Comparison of ENCODE assay signal across 14 cellular contexts in genomic region chr13:20942938-20943518, GRCh38. TPM values are rescaled to one million over a fixed set of nuclear protein-coding genes. Genes with fewer than 3 reads are reported as not detected.
DNase-seq lines count a peak whose midpoint lies in the region; ATAC-seq, FAIRE-seq and TF ChIP-seq lines count a peak whose summit lies in the region.
"Had no signal": no experiment of that assay in that cellular context is flagged by ENCODE, and none has a peak within 500 bp of the region (broad histone marks: within the 10 kb centered on the region; RNA-seq: fewer than 3 reads in every experiment).

No MANE protein-coding gene starts in this region.

- H3K27me3 ChIP-seq in GM12878 (replicated peaks in 1 of 2; ENCODE audit: control insufficient read depth in 2 of 2, insufficient read depth in 2 of 2, low read length in 1 of 2) (no peaks in the 10 kb centered on the region), mesenchymal stem cell (ENCODE audit: control insufficient read depth in 1 of 2, insufficient read depth in 1 of 2, low read length in 2 of 2) (peaks cover 0 to 9% of the 10 kb centered on the region in 2 experiments), stomach smooth muscle (ENCODE audit: control insufficient read depth in 1 of 2, insufficient read depth in 2 of 2, low read length in 2 of 2) (peaks cover 0 to 2% of the 10 kb centered on the region in 2 donors)
- H3K27me3 ChIP-seq: SJCRH30 had no signal

- H3K14ac ChIP-seq in mesenchymal stem cell (ENCODE audit: low read length in 2 of 2): peak overlapping the region in 1 of 2 experiments; percentile 26

- H3K4me3 ChIP-seq in GM12878 (no peak overlapping the region), mesenchymal stem cell (ENCODE audit: insufficient read depth in 1 of 2, low read depth in 1 of 2, low read length in 2 of 2) (peak overlapping the region in 1 of 2 experiments; percentile 62), stomach smooth muscle (ENCODE audit: low read length in 2 of 2) (peak overlapping the region; percentile 36 to 49)
- H3K4me3 ChIP-seq: SJCRH30 had no signal

- H3K27ac Mint-ChIP-seq in HFFc6: peak overlapping the region; percentile 100
- H3K27ac Mint-ChIP-seq in activated naive CD4-positive, alpha-beta T cell treated with anti-CD3 and anti-CD28 coated beads, Interleukin-2, amount 10 ng/mL, durations not matched to agents 7 days and 5 days: no peak overlapping the region
- H3K27ac Mint-ChIP-seq: CD8-positive, alpha-beta memory T cell had no signal

- H3K27ac ChIP-seq in GM12878 (ENCODE audit: control insufficient read depth, insufficient read depth): no peak overlapping the region
- H3K27ac ChIP-seq in mesenchymal stem cell (ENCODE audit: low read length, poor library complexity, severe bottlenecking): no peak overlapping the region
- peak overlapping the region; percentile 41 for H3K27ac ChIP-seq in stomach smooth muscle (ENCODE audit: low read length)
- H3K27ac ChIP-seq: epithelial cell of prostate, SJCRH30 had no signal

- H3K18ac ChIP-seq in mesenchymal stem cell (ENCODE audit: low read depth in 1 of 2, low read length in 2 of 2): peak overlapping the region in 1 of 2 experiments; percentile 48

- H3K4me1 ChIP-seq in GM12878 (ENCODE audit: control insufficient read depth, insufficient read depth, low read length) (no peaks in the 10 kb centered on the region), mesenchymal stem cell (ENCODE audit: control insufficient read depth, insufficient read depth, low read depth, low read length) (peaks cover 11% of the 10 kb centered on the region), stomach smooth muscle (ENCODE audit: control insufficient read depth, insufficient read depth, low read length) (peaks cover 5% of the 10 kb centered on the region)
- H3K4me1 ChIP-seq: SJCRH30 had no signal

- WGBS in GM12878 (ENCODE audit: insufficient coverage, insufficient replicate concordance, low lambda C conversion rate, missing lambda C conversion rate): 66% methylated on average over 20 of the region's 21 CpGs
- 78% methylated on average over 19 of the region's 21 CpGs for WGBS in mesenchymal stem cell

- no peak overlapping the region for H3K4ac ChIP-seq in mesenchymal stem cell (ENCODE audit: low read depth in 1 of 2, low read length in 2 of 2)

- no peaks in the 10 kb centered on the region for H4K20me1 ChIP-seq in GM12878 (ENCODE audit: control insufficient read depth, insufficient read depth)

- H3K36me3 ChIP-seq in GM12878 (ENCODE audit: control insufficient read depth in 2 of 2, insufficient read depth in 2 of 2, low read length in 1 of 2) (no peaks in the 10 kb centered on the region), mesenchymal stem cell (ENCODE audit: control insufficient read depth in 1 of 2, insufficient read depth in 2 of 2, low read depth in 1 of 2, low read length in 2 of 2) (no peaks in the 10 kb centered on the region), stomach smooth muscle (ENCODE audit: control insufficient read depth in 2 of 2, insufficient read depth in 2 of 2, low read length in 2 of 2) (no peaks in the 10 kb centered on the region)
- H3K36me3 ChIP-seq: SJCRH30 had no signal

- no peak overlapping the region for H4K91ac ChIP-seq in mesenchymal stem cell (ENCODE audit: low read length)

- no peak overlapping the region; the same call in 1 of the 2 replicates for H2AFZ ChIP-seq in GM12878 (ENCODE audit: control insufficient read depth, low read depth, low read length)
- no peak overlapping the region for H2AFZ ChIP-seq in mesenchymal stem cell (ENCODE audit: low read depth, low read length)

- peaks cover 2% of the 10 kb centered on the region for H3K27me3 Mint-ChIP-seq in HFFc6 (ENCODE audit: insufficient read depth)
- peaks cover 41% of the 10 kb centered on the region for H3K27me3 Mint-ChIP-seq in activated naive CD4-positive, alpha-beta T cell treated with anti-CD3 and anti-CD28 coated beads, Interleukin-2, amount 10 ng/mL, durations not matched to agents 7 days and 5 days

- SMC1A ChIA-PET in GM12878 (lab: Charles Lee; ENCODE audit: uncharacterized antibody, unreplicated experiment): interaction anchor here (0.8 to 2.7 kb wide), 8 partner anchors 79 to 354 kb away, joined by 3 to 13 read pairs (median 4); no protein-coding TSS in a partner anchor

- no peak overlapping the region for H2AK5ac ChIP-seq in mesenchymal stem cell (ENCODE audit: low read length, severe bottlenecking)

- no peak overlapping the region for H2BK12ac ChIP-seq in mesenchymal stem cell (ENCODE audit: low read length in 2 of 2)

- intact Hi-C loops in GM12878 (cut with micrococcal nuclease; ENCODE audit: unreplicated experiment): loop anchor here (1.0 to 10.0 kb wide), 7 partner anchors 132 to 1854 kb away; no protein-coding TSS in a partner anchor

- CTCF ChIA-PET in GM12878 (lab: Yijun Ruan, JAX): interaction anchor here (0.8 to 4.0 kb wide), 18 partner anchors 11 to 1853 kb away, joined by 3 to 51 read pairs (median 4); partner anchors contain the start of genes MRPL57 and SKA3
- CTCF ChIA-PET in activated naive CD4-positive, alpha-beta T cell treated with anti-CD3 and anti-CD28 coated beads, Interleukin-2, amount 10 ng/mL, durations not matched to agents 7 days and 5 days (lab: Charles Lee): interaction anchor here (0.8 to 2.6 kb wide), 11 partner anchors 9 to 534 kb away, joined by 3 to 22 read pairs (median 3); partner anchors contain the start of genes MRPL57 and SKA3

- H3K79me1 ChIP-seq in mesenchymal stem cell (replicated peaks; ENCODE audit: low read length, poor library complexity, severe bottlenecking): no peaks in the 10 kb centered on the region

- no peak overlapping the region for H3K23ac ChIP-seq in mesenchymal stem cell (ENCODE audit: low read length in 2 of 2)

- TF ChIP-seq CTCF in HFFc6 (IDR thresholded peaks at IDR 0.05) (no peak), GM12878 (IDR thresholded peaks at IDR 0.05 in 2 of 3, conservative IDR thresholded peaks at IDR 0.05 in 1 of 3; ENCODE audit: control insufficient read depth in 2 of 3, extremely low read depth in 1 of 3, insufficient read depth in 1 of 3, low read depth in 3 of 3, low read length in 3 of 3) (no peak)

- TF ChIP-seq EP300 in GM12878 (IDR thresholded peaks at IDR 0.05; ENCODE audit: borderline replicate concordance in 1 of 2, control insufficient read depth in 1 of 2, low read depth in 2 of 2, low read length in 2 of 2): no peak

- peak; percentile 25; the same call in 2 of the 3 replicates for ATAC-seq in GM12878
- ATAC-seq in GM21825 (IDR thresholded peaks at IDR 0.05; ENCODE audit: unreplicated experiment): no peak
- ATAC-seq in HG03354 (IDR thresholded peaks at IDR 0.05; ENCODE audit: poor library complexity, severe bottlenecking, unreplicated experiment): no peak

- RAD21 ChIA-PET in GM12878 (lab: Charles Lee; ENCODE audit: unreplicated experiment): interaction anchor here (0.7 to 2.3 kb wide), 12 partner anchors 17 to 1853 kb away, joined by 3 to 16 read pairs (median 4); partner anchors contain the start of genes MRPL57 and SKA3

- no peaks in the 10 kb centered on the region for H3K36me3 Mint-ChIP-seq in HFFc6 (ENCODE audit: low read depth)
- H3K36me3 Mint-ChIP-seq in activated naive CD4-positive, alpha-beta T cell treated with anti-CD3 and anti-CD28 coated beads, Interleukin-2, amount 10 ng/mL, durations not matched to agents 7 days and 5 days: no peaks in the 10 kb centered on the region
- H3K36me3 Mint-ChIP-seq: CD8-positive, alpha-beta memory T cell; naive thymus-derived CD8-positive, alpha-beta T cell had no signal

- no peak overlapping the region for H3K4me2 ChIP-seq in GM12878 (ENCODE audit: control insufficient read depth, insufficient read depth)
- peak overlapping the region; percentile 18 for H3K4me2 ChIP-seq in mesenchymal stem cell (ENCODE audit: low read length, poor library complexity, severe bottlenecking)

- peak overlapping the region; percentile 80 for H3K4me3 Mint-ChIP-seq in HFFc6
- H3K4me3 Mint-ChIP-seq in activated naive CD4-positive, alpha-beta T cell treated with anti-CD3 and anti-CD28 coated beads, Interleukin-2, amount 10 ng/mL, durations not matched to agents 7 days and 5 days: no peak overlapping the region
- H3K4me3 Mint-ChIP-seq: CD8-positive, alpha-beta memory T cell; naive thymus-derived CD8-positive, alpha-beta T cell had no signal

- no peak for TF ChIP-seq POLR2A in GM12878 (IDR thresholded peaks at IDR 0.05; ENCODE audit: low read depth, low read length)

- POLR2A ChIA-PET in GM12878 (lab: Charles Lee): interaction anchor here (0.5 to 0.6 kb wide), 3 partner anchors 12 to 924 kb away, joined by 3 read pairs; no protein-coding TSS in a partner anchor

- no peaks in the 10 kb centered on the region for H3K9me3 Mint-ChIP-seq in HFFc6
- H3K9me3 Mint-ChIP-seq in activated naive CD4-positive, alpha-beta T cell treated with anti-CD3 and anti-CD28 coated beads, Interleukin-2, amount 10 ng/mL, durations not matched to agents 7 days and 5 days: no peaks in the 10 kb centered on the region
- H3K9me3 Mint-ChIP-seq: activated T-cell treated with anti-CD3 and anti-CD28 coated beads, Interleukin-2, amount 50 U/mL, for 72 hours; naive thymus-derived CD8-positive, alpha-beta T cell had no signal

- no TSS peak for BruUV-seq in GM12878 (replicated peaks; lab: Mats Ljungman, UMichigan)

- H3K9ac ChIP-seq in GM12878 (ENCODE audit: control insufficient read depth, insufficient read depth, low read length): no peak overlapping the region
- peak overlapping the region; percentile 94 for H3K9ac ChIP-seq in mesenchymal stem cell (ENCODE audit: low read length)
- peak overlapping the region in 1 of 2 donors; percentile 60 for H3K9ac ChIP-seq in stomach smooth muscle (ENCODE audit: low read length in 2 of 2)

- no peak for TF ChIP-seq RAD21 in GM12878 (IDR thresholded peaks at IDR 0.05; ENCODE audit: insufficient read depth, low read depth, low read length)

- H3K4me1 Mint-ChIP-seq in HFFc6 (ENCODE audit: low read depth): peaks cover 33% of the 10 kb centered on the region
- peaks cover 9% of the 10 kb centered on the region for H3K4me1 Mint-ChIP-seq in activated naive CD4-positive, alpha-beta T cell treated with anti-CD3 and anti-CD28 coated beads, Interleukin-2, amount 10 ng/mL, durations not matched to agents 7 days and 5 days

- no peak overlapping the region for H4K8ac ChIP-seq in mesenchymal stem cell (ENCODE audit: low read length)

- no peak overlapping the region for H2BK15ac ChIP-seq in mesenchymal stem cell (ENCODE audit: low read depth, poor library complexity, severe bottlenecking)

- no peak overlapping the region for H2BK5ac ChIP-seq in mesenchymal stem cell (ENCODE audit: low read depth, low read length, poor library complexity, severe bottlenecking)

- in situ Hi-C loops in GM12878 (cut with MboI): loop anchor here (5.0 to 25.0 kb wide), 3 partner anchors 234 to 1844 kb away; partner anchors contain the start of genes MRPL57 and SKA3

- no peaks in the 10 kb centered on the region for H3K79me2 ChIP-seq in GM12878 (ENCODE audit: control insufficient read depth, insufficient read depth, low read length)

- no peak overlapping the region for H2BK120ac ChIP-seq in mesenchymal stem cell (ENCODE audit: low read depth, low read length)

- FAIRE-seq in GM12878 (lab: Jason Lieb, UNC): no peak

- DNase-seq in HFFc6 (no peak), GM12878 (ENCODE audit: low read depth, low spot score) (no peak), mesenchymal stem cell (no peak), DMS53 (lab: John Stamatoyannopoulos, UW) (no peak)
- DNase-seq in activated naive CD4-positive, alpha-beta T cell treated with anti-CD3 and anti-CD28 coated beads, Interleukin-2, amount 10 ng/mL, durations not matched to agents 7 days and 5 days: no peak
- DNase-seq: NCI-H1105 had no signal

- H3K9me3 ChIP-seq in GM12878 (replicated peaks; ENCODE audit: control insufficient read depth, insufficient read depth, low read length) (no peaks in the 10 kb centered on the region), mesenchymal stem cell (ENCODE audit: control insufficient read depth, low read length) (no peaks in the 10 kb centered on the region), stomach smooth muscle (ENCODE audit: control insufficient read depth in 2 of 2, low read length in 2 of 2) (no peaks in the 10 kb centered on the region)
- H3K9me3 ChIP-seq: SJCRH30 had no signal

RNA-seq across cellular contexts. Expression of gene XPO4, which starts 40.5 kb away (rescaled TPM):
- total RNA-seq in HFFc6 (2021; fragmentation: NEBNext Ultra II Directional; extraction: Animal tissue kit (Norgen Biotek cat#: 25700)): 10 to 100 TPM; 14.2 to 17.6 (median 15.2) TPM
- total RNA-seq in GM12878 (2013; cell fraction: nucleolus; rRNA removed): 63.1 and 76.3 TPM in 2 replicates
- total RNA-seq in GM12878 (2014; rRNA removed) (24.9 and 28.9 TPM in 2 replicates), GM12878 (2014; rRNA removed; fragmentation: Illumina TruSeq; extraction: Trizol) (23.3 and 23.9 TPM in 2 replicates), GM12878 (2021) (20.0 and 20.8 TPM in 2 replicates)
- 6.3 TPM for polyA plus RNA-seq in GM12878 (2011; ENCODE audit: low read depth)
- polyA plus RNA-seq in GM12878 (2011; rRNA removed) (23.3 and 30.3 TPM in 2 replicates), GM12878 (2014; fragmentation: Illumina TruSeq; extraction: Trizol) (19.4 and 23.8 TPM in 2 replicates), GM12878 (2014; fragmentation: Nextera tagmentation; extraction: Ambion mirVana) (1 to 10 TPM; 3.6 to 5.3 TPM), GM12878 (2014; rRNA removed) (12.5 and 14.6 TPM in 2 replicates), GM12878 (2016; fragmentation: Nextera tagmentation; extraction: Ambion mirVana) (10 to 100 TPM; 14.6 to 17.4 TPM)
- polyA plus RNA-seq in GM12878 (2011; cell fraction: cytosol; rRNA removed): 9.0 and 10.3 TPM in 2 replicates
- polyA plus RNA-seq in GM12878 (2011; cell fraction: nucleus; rRNA removed): 19.2 and 22.5 TPM in 2 replicates
- polyA plus RNA-seq in GM12878 (2012): 6.4 and 7.4 TPM in 2 replicates
- polyA minus RNA-seq in GM12878 (2011; rRNA and poly(A)+ RNA removed): 33.0 and 42.9 TPM in 2 replicates
- polyA minus RNA-seq in GM12878 (2011; cell fraction: cytosol; rRNA and poly(A)+ RNA removed): 13.9 and 16.9 TPM in 2 replicates
- 16.7 and 20.5 TPM in 2 replicates for polyA minus RNA-seq in GM12878 (2011; cell fraction: nucleus; rRNA and poly(A)+ RNA removed)
- 6.0 TPM for polyA plus RNA-seq in mesenchymal stem cell (2013, experiment 1 of 2)
- 6.0 TPM for polyA plus RNA-seq in mesenchymal stem cell (2013, experiment 2 of 2)
